In the genomic region with DNA sequence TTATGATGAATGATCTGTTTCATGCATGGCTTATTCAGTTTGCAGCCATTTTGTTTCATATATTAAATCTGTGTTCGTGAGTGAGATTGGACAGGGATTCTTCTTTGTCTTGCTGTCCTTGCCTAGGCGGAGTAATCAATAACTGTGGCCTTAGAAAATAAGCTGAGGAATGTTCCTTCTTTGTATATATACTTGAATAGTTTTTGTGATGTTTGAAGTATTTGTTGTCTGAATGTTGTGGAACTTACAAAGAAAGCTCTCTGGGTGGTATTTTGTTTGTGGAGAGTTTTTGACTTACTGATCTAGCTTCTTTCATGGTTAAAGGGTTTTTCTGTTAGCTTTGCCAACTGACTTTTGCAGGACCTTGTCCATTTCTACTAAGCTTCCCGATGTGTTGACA, we compare ENCODE assay signal across 16 cellular contexts.
DNase-seq lines count a peak whose midpoint lies in the region; ATAC-seq lines count a peak whose summit lies in the region.
"Had no signal": no experiment of that assay in that cellular context is flagged by ENCODE, and none has a peak within 500 bp of the region (broad histone marks: within the 10 kb centered on the region; RNA-seq: fewer than 3 reads in every experiment).

No MANE protein-coding gene starts in this region.

- H3K4me3 ChIP-seq in CD4-positive, CD25-positive, alpha-beta regulatory T cell (ENCODE audit: low read depth, low read length): no peak overlapping the region
- H3K4me3 ChIP-seq in SJSA1: no peak overlapping the region
- H3K4me3 ChIP-seq: BLaER1 treated with 17β-estradiol and CSF1 and Interleukin-3, amounts not matched to agents 10 nM and 100 nM had no signal

- POLR2A ChIA-PET in activated CD4-positive, alpha-beta memory T cell treated with anti-CD3 and anti-CD28 coated beads, Interleukin-2, amount 10 ng/mL, durations not matched to agents 7 days and 5 days (lab: Charles Lee): interaction anchor here (0.9 to 1.0 kb wide), 2 partner anchors 8 to 51 kb away, joined by 3 read pairs; no protein-coding TSS in a partner anchor
- POLR2A ChIA-PET in activated CD4-positive, alpha-beta memory T cell treated with anti-CD3 and anti-CD28 coated beads for 36 hours (lab: Charles Lee): no interaction called here

- peaks cover 68% of the 10 kb centered on the region for H3K36me3 Mint-ChIP-seq in activated CD4-positive, alpha-beta memory T cell treated with anti-CD3 and anti-CD28 coated beads, Interleukin-2, amount 10 ng/mL, durations not matched to agents 7 days and 5 days (ENCODE audit: low read depth)
- H3K36me3 Mint-ChIP-seq in activated CD4-positive, alpha-beta memory T cell treated with anti-CD3 and anti-CD28 coated beads for 36 hours: peaks cover 15% of the 10 kb centered on the region
- H3K36me3 Mint-ChIP-seq in CD4-positive, CD25-positive, alpha-beta regulatory T cell: peaks cover 29% of the 10 kb centered on the region
- H3K36me3 Mint-ChIP-seq in immature natural killer cell: peaks cover 0 to 11% (median 4%) of the 10 kb centered on the region in 3 donors

- H3K4me1 Mint-ChIP-seq in activated CD4-positive, alpha-beta memory T cell treated with anti-CD3 and anti-CD28 coated beads, Interleukin-2, amount 10 ng/mL, durations not matched to agents 7 days and 5 days: peaks cover 78% of the 10 kb centered on the region
- peaks cover 47% of the 10 kb centered on the region for H3K4me1 Mint-ChIP-seq in activated CD4-positive, alpha-beta memory T cell treated with anti-CD3 and anti-CD28 coated beads for 36 hours (ENCODE audit: low read depth)
- peaks cover 26 to 34% (median 31%) of the 10 kb centered on the region in 4 donors for H3K4me1 Mint-ChIP-seq in CD4-positive, CD25-positive, alpha-beta regulatory T cell
- peaks cover 27 to 49% of the 10 kb centered on the region in 2 donors for H3K4me1 Mint-ChIP-seq in immature natural killer cell

- no peaks in the 10 kb centered on the region for H3K9me3 Mint-ChIP-seq in activated CD4-positive, alpha-beta memory T cell treated with anti-CD3 and anti-CD28 coated beads, Interleukin-2, amount 10 ng/mL, durations not matched to agents 7 days and 5 days
- no peaks in the 10 kb centered on the region for H3K9me3 Mint-ChIP-seq in activated CD4-positive, alpha-beta memory T cell treated with anti-CD3 and anti-CD28 coated beads for 36 hours
- peaks cover 0 to 1% (median 0%) of the 10 kb centered on the region in 7 donors for H3K9me3 Mint-ChIP-seq in CD4-positive, CD25-positive, alpha-beta regulatory T cell
- H3K9me3 Mint-ChIP-seq in immature natural killer cell: no peaks in the 10 kb centered on the region

- peaks cover 9% of the 10 kb centered on the region for H3K36me3 ChIP-seq in CD4-positive, CD25-positive, alpha-beta regulatory T cell (ENCODE audit: control insufficient read depth, insufficient read depth, low read length)
- peaks cover 14% of the 10 kb centered on the region for H3K36me3 ChIP-seq in SJSA1

- no peak for DNase-seq in activated CD4-positive, alpha-beta memory T cell treated with anti-CD3 and anti-CD28 coated beads, Interleukin-2, amount 10 ng/mL, durations not matched to agents 7 days and 5 days
- no peak for DNase-seq in activated CD4-positive, alpha-beta memory T cell treated with anti-CD3 and anti-CD28 coated beads for 36 hours
- DNase-seq in CD4-positive, CD25-positive, alpha-beta regulatory T cell: no peak
- DNase-seq in SJSA1 (ENCODE audit: low read depth in 1 of 2, low spot score in 2 of 2): peak in 1 of 2 experiments; percentile 75
- no peak for DNase-seq in immature natural killer cell
- no peak for DNase-seq in amygdala (lab: John Stamatoyannopoulos, UW)
- no peak for DNase-seq in RPMI8226
- no peak for DNase-seq in AG08395 (ENCODE audit: low spot score)
- DNase-seq: DMS 273 treated with DMSO at 0.1 percent for 48 hours, GF-D8, KBM-7, NCI-H1436, NCI-H2029 treated with DMSO at 0.1 percent for 48 hours, NCI-H2171 treated with DMSO at 0.1 percent for 48 hours, NCI-H748 treated with DMSO at 0.1 percent for 48 hours had no signal

- CTCF ChIA-PET in activated CD4-positive, alpha-beta memory T cell treated with anti-CD3 and anti-CD28 coated beads, Interleukin-2, amount 10 ng/mL, durations not matched to agents 7 days and 5 days (lab: Charles Lee): interaction anchor here (1.2 kb wide), 1 partner anchor 10 kb away, joined by 5 read pairs; no protein-coding TSS in a partner anchor
- CTCF ChIA-PET in activated CD4-positive, alpha-beta memory T cell treated with anti-CD3 and anti-CD28 coated beads for 36 hours (lab: Charles Lee): no interaction called here

- intact Hi-C loops in activated CD4-positive, alpha-beta memory T cell treated with anti-CD3 and anti-CD28 coated beads for 36 hours (cut with micrococcal nuclease): no loop called here

- H3K9me3 ChIP-seq in CD4-positive, CD25-positive, alpha-beta regulatory T cell (ENCODE audit: control insufficient read depth in 2 of 2, low read length in 2 of 2): no peaks in the 10 kb centered on the region
- H3K9me3 ChIP-seq in SJSA1 (replicated peaks): no peaks in the 10 kb centered on the region

- no peak for ATAC-seq in CD4-positive, CD25-positive, alpha-beta regulatory T cell (ENCODE audit: low read depth in 2 of 2)

- H3K4me1 ChIP-seq in CD4-positive, CD25-positive, alpha-beta regulatory T cell (ENCODE audit: control insufficient read depth, insufficient read depth, low read length, poor library complexity, severe bottlenecking): peaks cover 27% of the 10 kb centered on the region
- H3K4me1 ChIP-seq in SJSA1 (replicated peaks): peaks cover 52% of the 10 kb centered on the region

- peak overlapping the region; percentile 57 for H3K4me3 Mint-ChIP-seq in activated CD4-positive, alpha-beta memory T cell treated with anti-CD3 and anti-CD28 coated beads, Interleukin-2, amount 10 ng/mL, durations not matched to agents 7 days and 5 days
- no peak overlapping the region for H3K4me3 Mint-ChIP-seq in activated CD4-positive, alpha-beta memory T cell treated with anti-CD3 and anti-CD28 coated beads for 36 hours
- no peak overlapping the region for H3K4me3 Mint-ChIP-seq in CD4-positive, CD25-positive, alpha-beta regulatory T cell
- peak overlapping the region in 2 of 5 donors; percentile 54 to 84 for H3K4me3 Mint-ChIP-seq in immature natural killer cell

- no peaks in the 10 kb centered on the region for H3K27me3 Mint-ChIP-seq in activated CD4-positive, alpha-beta memory T cell treated with anti-CD3 and anti-CD28 coated beads, Interleukin-2, amount 10 ng/mL, durations not matched to agents 7 days and 5 days
- no peaks in the 10 kb centered on the region for H3K27me3 Mint-ChIP-seq in activated CD4-positive, alpha-beta memory T cell treated with anti-CD3 and anti-CD28 coated beads for 36 hours
- no peaks in the 10 kb centered on the region for H3K27me3 Mint-ChIP-seq in CD4-positive, CD25-positive, alpha-beta regulatory T cell
- peaks cover 0 to 1% (median 0%) of the 10 kb centered on the region in 3 donors for H3K27me3 Mint-ChIP-seq in immature natural killer cell (ENCODE audit: low read depth in 3 of 3)

- H3K27ac Mint-ChIP-seq in activated CD4-positive, alpha-beta memory T cell treated with anti-CD3 and anti-CD28 coated beads, Interleukin-2, amount 10 ng/mL, durations not matched to agents 7 days and 5 days: peak overlapping the region; percentile 93
- H3K27ac Mint-ChIP-seq in activated CD4-positive, alpha-beta memory T cell treated with anti-CD3 and anti-CD28 coated beads for 36 hours: no peak overlapping the region
- H3K27ac Mint-ChIP-seq in CD4-positive, CD25-positive, alpha-beta regulatory T cell: peak overlapping the region in 2 of 3 donors; percentile 16 to 22
- peak overlapping the region in 5 of 6 donors; percentile 53 to 83 (median 56) for H3K27ac Mint-ChIP-seq in immature natural killer cell

- no peak overlapping the region for H3K27ac ChIP-seq in CD4-positive, CD25-positive, alpha-beta regulatory T cell (ENCODE audit: insufficient read depth, low read length, poor library complexity, severe bottlenecking)
- H3K27ac ChIP-seq in SJSA1: peak overlapping the region; percentile 21
- H3K27ac ChIP-seq: BLaER1 treated with 17β-estradiol and CSF1 and Interleukin-3, amounts not matched to agents 10 nM and 100 nM had no signal

- no peaks in the 10 kb centered on the region for H3K27me3 ChIP-seq in CD4-positive, CD25-positive, alpha-beta regulatory T cell (ENCODE audit: control insufficient read depth, insufficient read depth, low read length)
- H3K27me3 ChIP-seq in SJSA1 (replicated peaks): no peaks in the 10 kb centered on the region
- H3K27me3 ChIP-seq: BLaER1 treated with 17β-estradiol and CSF1 and Interleukin-3, amounts not matched to agents 10 nM and 100 nM had no signal
